ENCODE assay signal across 1 cellular context in genomic region chr15:57708047-57708446, GRCh38.
TF ChIP-seq lines count a peak whose summit lies in the region.

No MANE protein-coding gene starts in this region.

TF ChIP-seq in H1, 55 proteins besides CTCF, POLR2A, EP300 and RAD21:
- TF ChIP-seq CTBP2 (IDR thresholded peaks at IDR 0.05; ENCODE audit: borderline replicate concordance, insufficient read depth, insufficient read length, low read length) (no peak), TBP (IDR thresholded peaks at IDR 0.05; ENCODE audit: low read depth, low read length) (no peak), FOSL1 (IDR thresholded peaks at IDR 0.05; ENCODE audit: insufficient read depth, low read depth, low read length) (no peak), BACH1 (IDR thresholded peaks at IDR 0.05; ENCODE audit: low read length) (no peak), CREB1 (IDR thresholded peaks at IDR 0.05) (no peak), CBX8 (IDR thresholded peaks at IDR 0.05; ENCODE audit: borderline replicate concordance, low read depth, low read length) (no peak)
- TF ChIP-seq, protein P1, sequence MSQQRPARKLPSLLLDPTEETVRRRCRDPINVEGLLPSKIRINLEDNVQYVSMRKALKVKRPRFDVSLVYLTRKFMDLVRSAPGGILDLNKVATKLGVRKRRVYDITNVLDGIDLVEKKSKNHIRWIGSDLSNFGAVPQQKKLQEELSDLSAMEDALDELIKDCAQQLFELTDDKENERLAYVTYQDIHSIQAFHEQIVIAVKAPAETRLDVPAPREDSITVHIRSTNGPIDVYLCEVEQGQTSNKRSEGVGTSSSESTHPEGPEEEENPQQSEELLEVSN (IDR thresholded peaks at IDR 0.05): no peak
